16 cellular contexts compared by ENCODE assay signal in genomic region chrX:10821293-10821692, GRCh38.
"Had no signal": no experiment of that assay in that cellular context is flagged by ENCODE, and none has a peak within 500 bp of the region (broad histone marks: within the 10 kb centered on the region; RNA-seq: fewer than 3 reads in every experiment).

No MANE protein-coding gene starts in this region.

- DNase-seq: activated CD4-positive, alpha-beta T cell treated with anti-CD3 and anti-CD28 coated beads for 4 hours; activated naive CD4-positive, alpha-beta T cell treated with anti-CD3 and anti-CD28 coated beads, Interleukin-2, amount 10 ng/mL, durations not matched to agents 7 days and 5 days; effector CD4-positive, alpha-beta T cell; gastrocnemius medialis; islet precursor cell; mesendoderm; stimulated activated CD4-positive, alpha-beta T cell treated with anti-CD3 and anti-CD28 coated beads, Interleukin-4, amount 100 ng/mL, for 4 hours; stimulated activated naive CD8-positive, alpha-beta T cell treated with anti-CD3 and anti-CD28 coated beads, Interleukin-15, amount 100 ng/mL, for 72 hours; T1000; testis; WERI-Rb-1 had no signal

- H3K27ac Mint-ChIP-seq: activated naive CD4-positive, alpha-beta T cell treated with anti-CD3 and anti-CD28 coated beads, Interleukin-2, amount 10 ng/mL, durations not matched to agents 7 days and 5 days; activated T-helper 17 cell treated with anti-CD3 and anti-CD28 coated beads, Interleukin-2, amount 50 U/mL, for 72 hours; stimulated activated naive CD8-positive, alpha-beta T cell treated with anti-CD3 and anti-CD28 coated beads, Interleukin-15, amount 100 ng/mL, for 72 hours had no signal

- H3K27me3 ChIP-seq: gastrocnemius medialis, testis had no signal

- H3K36me3 Mint-ChIP-seq: activated naive CD4-positive, alpha-beta T cell treated with anti-CD3 and anti-CD28 coated beads, Interleukin-2, amount 10 ng/mL, durations not matched to agents 7 days and 5 days had no signal

- H3K9me3 Mint-ChIP-seq: activated naive CD4-positive, alpha-beta T cell treated with anti-CD3 and anti-CD28 coated beads, Interleukin-2, amount 10 ng/mL, durations not matched to agents 7 days and 5 days; activated T-helper 17 cell treated with anti-CD3 and anti-CD28 coated beads, Interleukin-2, amount 50 U/mL, for 72 hours; stimulated activated naive CD8-positive, alpha-beta T cell treated with anti-CD3 and anti-CD28 coated beads, Interleukin-15, amount 100 ng/mL, for 72 hours had no signal

- H3K4me1 Mint-ChIP-seq: activated naive CD4-positive, alpha-beta T cell treated with anti-CD3 and anti-CD28 coated beads, Interleukin-2, amount 10 ng/mL, durations not matched to agents 7 days and 5 days; activated T-helper 17 cell treated with anti-CD3 and anti-CD28 coated beads, Interleukin-2, amount 50 U/mL, for 72 hours; stimulated activated naive CD8-positive, alpha-beta T cell treated with anti-CD3 and anti-CD28 coated beads, Interleukin-15, amount 100 ng/mL, for 72 hours had no signal

- H3K9me3 ChIP-seq: gastrocnemius medialis, testis had no signal

- H3K27me3 Mint-ChIP-seq: activated naive CD4-positive, alpha-beta T cell treated with anti-CD3 and anti-CD28 coated beads, Interleukin-2, amount 10 ng/mL, durations not matched to agents 7 days and 5 days; activated T-helper 17 cell treated with anti-CD3 and anti-CD28 coated beads, Interleukin-2, amount 50 U/mL, for 72 hours; stimulated activated naive CD8-positive, alpha-beta T cell treated with anti-CD3 and anti-CD28 coated beads, Interleukin-15, amount 100 ng/mL, for 72 hours had no signal

- ATAC-seq: activated T-helper 17 cell treated with anti-CD3 and anti-CD28 coated beads, Interleukin-2, amount 50 U/mL, for 72 hours; gastrocnemius medialis; left lobe of liver; stimulated activated naive CD8-positive, alpha-beta T cell treated with anti-CD3 and anti-CD28 coated beads, Interleukin-15, amount 100 ng/mL, for 72 hours had no signal

- H3K36me3 ChIP-seq: gastrocnemius medialis, WERI-Rb-1 had no signal

- H3K4me3 ChIP-seq: coronary artery, gastrocnemius medialis, testis had no signal

- FAIRE-seq: endothelial cell of umbilical vein, urothelium cell line had no signal

- H3K27ac ChIP-seq: coronary artery, gastrocnemius medialis, testis, WERI-Rb-1 had no signal

- H3K4me3 Mint-ChIP-seq: activated naive CD4-positive, alpha-beta T cell treated with anti-CD3 and anti-CD28 coated beads, Interleukin-2, amount 10 ng/mL, durations not matched to agents 7 days and 5 days; activated T-helper 17 cell treated with anti-CD3 and anti-CD28 coated beads, Interleukin-2, amount 50 U/mL, for 72 hours; stimulated activated naive CD8-positive, alpha-beta T cell treated with anti-CD3 and anti-CD28 coated beads, Interleukin-15, amount 100 ng/mL, for 72 hours had no signal

- H3K4me1 ChIP-seq: gastrocnemius medialis, testis had no signal
